Comparison of ENCODE assay signal across 12 cellular contexts in genomic region chr12:98656289-98657101, GRCh38.
DNase-seq lines count a peak whose midpoint lies in the region; ATAC-seq and TF ChIP-seq lines count a peak whose summit lies in the region.
"Had no signal": no experiment of that assay in that cellular context is flagged by ENCODE, and none has a peak within 500 bp of the region (broad histone marks: within the 10 kb centered on the region; RNA-seq: fewer than 3 reads in every experiment).

No MANE protein-coding gene starts in this region.

- ATAC-seq in GM18870 (IDR thresholded peaks at IDR 0.05; ENCODE audit: unreplicated experiment) (peak; percentile 57), GM21717 (IDR thresholded peaks at IDR 0.05; ENCODE audit: unreplicated experiment) (no peak), HG02840 (IDR thresholded peaks at IDR 0.05; ENCODE audit: low FRiP score, unreplicated experiment) (no peak)

- peak; percentile 29 for DNase-seq in GM10266 (ENCODE audit: extremely low spot score)
- DNase-seq in LoVo (ENCODE audit: low spot score): peak; percentile 36
- peak; percentile 45 for DNase-seq in epithelial cell of esophagus (ENCODE audit: low read depth)
- DNase-seq in nucleus accumbens (lab: John Stamatoyannopoulos, UW): no peak
- DNase-seq: erythroblast, mesendoderm, NCI-H1694, SW 1271 had no signal

- no peak overlapping the region for H3K4me3 ChIP-seq in epithelial cell of esophagus (ENCODE audit: low read length)
- H3K4me3 ChIP-seq: cardiac muscle cell had no signal

- TF ChIP-seq CTCF in GM10266 (IDR thresholded peaks at IDR 0.05; ENCODE audit: control insufficient read depth, insufficient read depth, low read depth, missing control alignments): no peak
- no peak for TF ChIP-seq CTCF in epithelial cell of esophagus (IDR thresholded peaks at IDR 0.05; ENCODE audit: insufficient read depth, low read depth, low read length, missing control alignments)

Comparison
In these comparisons a context has a peak if more than half of its experiments do, and no peak if none do; other contexts are left out.
1. DNase-seq: peak in GM10266 (single experiment), LoVo (single experiment) and epithelial cell of esophagus (single experiment); none in nucleus accumbens (0 of 56).